ENCODE assay signal across 10 cellular contexts in the genomic region with DNA sequence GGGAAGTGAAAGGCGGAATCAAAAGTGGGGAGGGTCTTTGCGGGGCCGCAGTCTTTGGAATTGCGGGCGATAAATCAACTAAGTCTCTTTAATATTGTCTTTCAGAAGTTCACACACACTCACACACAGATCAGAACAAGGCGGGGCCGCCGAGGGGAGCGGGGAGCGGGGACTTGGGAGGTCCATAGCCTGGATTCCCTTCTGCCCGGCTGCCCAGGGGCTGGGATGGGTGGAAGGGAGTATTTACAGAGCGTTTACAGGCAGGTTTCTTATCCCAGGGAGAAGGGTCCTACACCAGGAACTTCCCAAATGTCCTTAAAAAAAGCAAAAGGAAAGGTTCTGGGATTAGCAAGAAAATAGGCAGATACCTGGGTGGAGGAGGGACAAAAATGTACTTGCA. TPM values are rescaled to one million over a fixed set of nuclear protein-coding genes. Genes with fewer than 3 reads are reported as not detected.
DNase-seq lines count a peak whose midpoint lies in the region; ATAC-seq, FAIRE-seq and TF ChIP-seq lines count a peak whose summit lies in the region.
"Had no signal": no experiment of that assay in that cellular context is flagged by ENCODE, and none has a peak within 500 bp of the region (broad histone marks: within the 10 kb centered on the region; RNA-seq: fewer than 3 reads in every experiment).

No MANE protein-coding gene starts in this region.

- H3K27me3 Mint-ChIP-seq in Caco-2 (ENCODE audit: insufficient read depth, unreplicated experiment) (no peaks in the 10 kb centered on the region), T-helper 17 cell (peaks cover 47% of the 10 kb centered on the region)

- no TSS peak for BruUV-seq in Caco-2 (replicated peaks; lab: Mats Ljungman, UMichigan)

- H3K27ac ChIP-seq in pancreas (no peak overlapping the region), left lung (no peak overlapping the region)

- no peaks in the 10 kb centered on the region for H3K36me3 ChIP-seq in Caco-2 (ENCODE audit: control insufficient read depth, insufficient read depth, low read length)
- H3K36me3 ChIP-seq in pancreas: no peaks in the 10 kb centered on the region
- H3K36me3 ChIP-seq in left lung: no peaks in the 10 kb centered on the region

- H3K27me3 ChIP-seq in Caco-2 (replicated peaks; ENCODE audit: control insufficient read depth, insufficient read depth, low read length) (no peaks in the 10 kb centered on the region), pancreas (no peaks in the 10 kb centered on the region), left lung (peaks cover 32 to 74% of the 10 kb centered on the region in 2 donors)

- ATAC-seq in T-helper 17 cell (no peak), pancreas (peak; percentile 18 to 52 (median 38)), left lung (no peak)

- POLR2A ChIA-PET in Caco-2 (lab: Charles Lee): no interaction called here

- H3K4me1 ChIP-seq in Caco-2: peaks cover 56% of the 10 kb centered on the region
- H3K4me1 ChIP-seq in pancreas: no peaks in the 10 kb centered on the region
- peaks cover 5 to 24% of the 10 kb centered on the region in 2 donors for H3K4me1 ChIP-seq in left lung

- H3K9me3 Mint-ChIP-seq in Caco-2 (ENCODE audit: unreplicated experiment): no peaks in the 10 kb centered on the region

- H3K4me3 Mint-ChIP-seq in Caco-2 (ENCODE audit: unreplicated experiment) (no peak overlapping the region), T-helper 17 cell (peak overlapping the region; percentile 87)

- H3K27ac Mint-ChIP-seq in Caco-2 (ENCODE audit: unreplicated experiment) (peak overlapping the region; percentile 81), T-helper 17 cell (peak overlapping the region; percentile 46)

- no peak overlapping the region for H3K4me3 ChIP-seq in Caco-2 (ENCODE audit: low read depth, low read length)
- peak overlapping the region; percentile 82 for H3K4me3 ChIP-seq in epithelial cell of esophagus (ENCODE audit: low read length)
- H3K4me3 ChIP-seq in pancreas: peak overlapping the region in 2 of 4 donors; percentile 15 to 46
- peak overlapping the region in 1 of 2 donors; percentile 29 for H3K4me3 ChIP-seq in left lung

- H3K4me1 Mint-ChIP-seq in Caco-2 (ENCODE audit: low read depth, unreplicated experiment) (peaks cover 36% of the 10 kb centered on the region), T-helper 17 cell (peaks cover 31% of the 10 kb centered on the region)

- no peak for FAIRE-seq in pancreas (lab: Jason Lieb, UNC)
- FAIRE-seq: kidney had no signal

- H3K36me3 Mint-ChIP-seq in Caco-2 (ENCODE audit: insufficient read depth, unreplicated experiment) (no peaks in the 10 kb centered on the region), T-helper 17 cell (ENCODE audit: low read depth) (peaks cover 9% of the 10 kb centered on the region)

- DNase-seq in Caco-2 (no peak), T-helper 17 cell (no peak), epithelial cell of esophagus (ENCODE audit: low read depth) (no peak), pancreas (no peak), dedifferentiated amniotic fluid mesenchymal stem cell (ENCODE audit: extremely low spot score) (no peak), NAMALWA (ENCODE audit: low spot score) (no peak), left lung (no peak)
- DNase-seq: NCI-H1105 treated with DMSO at 0.1 percent for 48 hours had no signal

- CTCF ChIA-PET in Caco-2 (lab: Charles Lee): no interaction called here

- WGBS in pancreas, 2 donors: 20 to 24% methylated on average over 12 of the region's 12 CpGs

- intact Hi-C loops in Caco-2 (cut with micrococcal nuclease; ENCODE audit: unreplicated experiment) (no loop called here), pancreas (cut with DNase I) (no loop called here), left lung (cut with DNase I) (no loop called here)

- H3K9me3 ChIP-seq in Caco-2 (no peaks in the 10 kb centered on the region), T-helper 17 cell (ENCODE audit: control insufficient read depth, low read length, poor library complexity, severe bottlenecking) (no peaks in the 10 kb centered on the region), pancreas (no peaks in the 10 kb centered on the region), left lung (no peaks in the 10 kb centered on the region)

- TF ChIP-seq CTCF in Caco-2 (IDR thresholded peaks at IDR 0.05; ENCODE audit: insufficient read depth in 1 of 2, low read depth in 1 of 2, low read length in 1 of 2, severe bottlenecking in 1 of 2, unreplicated experiment in 1 of 2): no peak
- TF ChIP-seq CTCF in epithelial cell of esophagus (IDR thresholded peaks at IDR 0.05; ENCODE audit: insufficient read depth, low read depth, low read length, missing control alignments): no peak
- no peak for TF ChIP-seq CTCF in pancreas (IDR thresholded peaks at IDR 0.05)
- no peak for TF ChIP-seq CTCF in left lung (IDR thresholded peaks at IDR 0.05)

RNA-seq across cellular contexts. Expression of a gene that starts 3.5 kb away (rescaled TPM):
- total RNA-seq in Caco-2 (2022) (2.0 and 3.6 TPM in 2 replicates), T-helper 17 cell (under 1 TPM; 0.35 to 0.50 TPM), pancreas (under 1 TPM; 0.08 to 0.69 (median 0.37) TPM), left lung (1 to 10 TPM; 1.0 to 1.6 TPM)
- polyA plus RNA-seq in pancreas: 1 to 10 TPM; 3.3 to 5.8 TPM
- total RNA-seq: T-helper 2 cell treated with Interferon-gamma antibody and Interleukin-4, amounts not matched to agents 100 ng/mL and 5 ng/mL, for 36 hours had no signal

RNA-seq across cellular contexts. Expression of a gene that starts 5.7 kb away (rescaled TPM):
- total RNA-seq in Caco-2 (2022): 80.8 and 92.5 TPM in 2 replicates
- total RNA-seq in T-helper 17 cell: 1 to 10 TPM; 8.1 to 9.2 TPM
- 10 to 100 TPM in 1 of 6 donors, 1 to 10 TPM in 5; 5.6 to 13.9 (median 8.0) TPM for total RNA-seq in pancreas
- polyA plus RNA-seq in pancreas: 10 to 100 TPM in 1 of 2 donors, 1 to 10 TPM in 1; 9.2 to 12.2 TPM
- total RNA-seq in left lung: 10 to 100 TPM in 1 of 2 donors, 1 to 10 TPM in 1; 8.9 to 17.9 TPM

RNA-seq across cellular contexts. Expression of a gene that starts 16.1 kb away (rescaled TPM):
- total RNA-seq in Caco-2 (2022) (44.6 and 45.0 TPM in 2 replicates), T-helper 17 cell (1 to 10 TPM; 9.6 to 9.7 TPM), pancreas (10 to 100 TPM in 1 of 6 donors, 1 to 10 TPM in 5; 2.2 to 10.8 (median 5.4) TPM), left lung (10 to 100 TPM in 1 of 2 donors, 1 to 10 TPM in 1; 8.1 to 10.1 TPM)
- 10 to 100 TPM; 23.1 to 46.8 TPM for polyA plus RNA-seq in pancreas

RNA-seq across cellular contexts. Expression of a gene that starts 18.2 kb away (rescaled TPM):
- total RNA-seq in Caco-2 (2022) (8.9 and 9.1 TPM in 2 replicates), T-helper 17 cell (1 to 10 TPM; 1.5 to 1.6 TPM), pancreas (1 to 10 TPM; 2.0 to 4.7 (median 3.3) TPM), left lung (1 to 10 TPM; 3.6 to 5.3 TPM)
- polyA plus RNA-seq in pancreas: 1 to 10 TPM; 5.0 to 5.9 TPM

RNA-seq across cellular contexts. Expression of a gene that starts 20.2 kb away (rescaled TPM):
- total RNA-seq in Caco-2 (2022) (61.5 and 64.9 TPM in 2 replicates), T-helper 17 cell (100 to 1,000 TPM; 107 to 117 TPM), pancreas (10 to 100 TPM; 30.2 to 56.5 (median 36.3) TPM), left lung (10 to 100 TPM; 70.7 to 72.1 TPM)
- 10 to 100 TPM; 54.0 to 68.0 TPM for polyA plus RNA-seq in pancreas

Comparison
In these comparisons a context has a peak if more than half of its experiments do, and no peak if none do; other contexts are left out.
1. ATAC-seq: peak in pancreas (4 of 4); none in T-helper 17 cell (single experiment) and left lung (single experiment).